Comparison of ENCODE assay signal across 1 cellular context in genomic region chr3:139301183-139301582, GRCh38.
TF ChIP-seq lines count a peak whose summit lies in the region.

No MANE protein-coding gene starts in this region.

TF ChIP-seq in HepG2, 621 proteins besides CTCF, POLR2A, EP300 and RAD21 (continued from another document):
- no peak for TF ChIP-seq NFYB (CRISPR knock-in tag; IDR thresholded peaks at IDR 0.05)
- no peak for TF ChIP-seq FOXJ3 (CRISPR knock-in tag; IDR thresholded peaks at IDR 0.05; ENCODE audit: borderline replicate concordance)
- no peak for TF ChIP-seq MLLT10 (CRISPR knock-in tag; IDR thresholded peaks at IDR 0.05)
- no peak for TF ChIP-seq SMARCE1 (IDR thresholded peaks at IDR 0.05; ENCODE audit: borderline replicate concordance)
- TF ChIP-seq CREB1 (IDR thresholded peaks at IDR 0.05): no peak
- no peak for TF ChIP-seq CREB1 (CRISPR knock-in tag; IDR thresholded peaks at IDR 0.05)
- TF ChIP-seq GABPA (IDR thresholded peaks at IDR 0.05; ENCODE audit: low read depth, low read length): no peak
- TF ChIP-seq GABPA (CRISPR knock-in tag; IDR thresholded peaks at IDR 0.05; ENCODE audit: low read depth): no peak
- TF ChIP-seq NFATC3 (CRISPR knock-in tag; IDR thresholded peaks at IDR 0.05): no peak
- TF ChIP-seq REST (IDR thresholded peaks at IDR 0.05; ENCODE audit: borderline replicate concordance in 1 of 2, low read depth in 1 of 2, low read length in 2 of 2): no peak
- TF ChIP-seq ARID2 (CRISPR knock-in tag; IDR thresholded peaks at IDR 0.05; ENCODE audit: borderline replicate concordance): no peak
- TF ChIP-seq FOXC1 (CRISPR knock-in tag; IDR thresholded peaks at IDR 0.05; ENCODE audit: borderline replicate concordance): no peak
- no peak for TF ChIP-seq SIN3A (IDR thresholded peaks at IDR 0.05; ENCODE audit: borderline replicate concordance, low read depth, low read length)
- no peak for TF ChIP-seq HIVEP1 (CRISPR knock-in tag; IDR thresholded peaks at IDR 0.05)
- TF ChIP-seq KAT7 (CRISPR knock-in tag; IDR thresholded peaks at IDR 0.05; ENCODE audit: borderline replicate concordance): no peak
- no peak for TF ChIP-seq ZNF782 (CRISPR knock-in tag; IDR thresholded peaks at IDR 0.05; ENCODE audit: borderline replicate concordance)
- no peak for TF ChIP-seq MED1 (CRISPR knock-in tag; IDR thresholded peaks at IDR 0.05)
